Comparison of ENCODE assay signal across 8 cellular contexts in genomic region chr4:78638324-78639172, GRCh38.
DNase-seq lines count a peak whose midpoint lies in the region; ATAC-seq and FAIRE-seq lines count a peak whose summit lies in the region.

No MANE protein-coding gene starts in this region.

- H3K27me3 ChIP-seq in BLaER1 treated with 17β-estradiol and CSF1 and Interleukin-3, amounts not matched to agents 10 nM and 100 nM = no peaks in the 10 kb centered on the region

- peak overlapping the region in 4 of 11 experiments; percentile 41 to 72 (median 58); a peak in 7 of 22 replicates for H3K9ac ChIP-seq in BLaER1 treated with 17β-estradiol and CSF1 and Interleukin-3, amounts not matched to agents 10 nM and 100 nM

- H3K27ac Mint-ChIP-seq in T-helper 17 cell = no peak overlapping the region

- H3K4me1 Mint-ChIP-seq in T-helper 17 cell = peaks cover 10% of the 10 kb centered on the region

- H3K4me3 Mint-ChIP-seq in T-helper 17 cell = peak overlapping the region; percentile 8

- peak overlapping the region in 7 of 11 experiments; percentile 43 to 78 (median 68); a peak in 13 of 22 replicates for H3K27ac ChIP-seq in BLaER1 treated with 17β-estradiol and CSF1 and Interleukin-3, amounts not matched to agents 10 nM and 100 nM

- no peaks in the 10 kb centered on the region for H3K36me3 Mint-ChIP-seq in T-helper 17 cell (ENCODE audit: low read depth)

- H3K27me3 Mint-ChIP-seq in T-helper 17 cell = peaks cover 23% of the 10 kb centered on the region

- no peaks in the 10 kb centered on the region for H4K20me1 ChIP-seq in BLaER1 treated with 17β-estradiol and CSF1 and Interleukin-3, amounts not matched to agents 10 nM and 100 nM

- peaks cover 11 to 67% (median 25%) of the 10 kb centered on the region in 10 experiments for H3K4me1 ChIP-seq in BLaER1 treated with 17β-estradiol and CSF1 and Interleukin-3, amounts not matched to agents 10 nM and 100 nM

- DNase-seq in GM19240 (ENCODE audit: insufficient read length, low spot score) = peak; percentile 9
- DNase-seq in T-helper 17 cell = no peak
- DNase-seq in HTR-8/SVneo (ENCODE audit: insufficient read length, low spot score) = no peak
- DNase-seq in activated gamma-delta T cell (lab: John Stamatoyannopoulos, UW) = no peak
- DNase-seq in EL = no peak
- DNase-seq in UCSD-AML1 (lab: John Stamatoyannopoulos, UW; ENCODE audit: unreplicated experiment) = no peak

- peaks cover 0 to 5% (median 0%) of the 10 kb centered on the region in 11 experiments; a peak in 5 of 22 replicates for H3K9me3 ChIP-seq in BLaER1 treated with 17β-estradiol and CSF1 and Interleukin-3, amounts not matched to agents 10 nM and 100 nM (replicated peaks in 1 of 11)
- no peaks in the 10 kb centered on the region for H3K9me3 ChIP-seq in T-helper 17 cell (ENCODE audit: control insufficient read depth, low read length, poor library complexity, severe bottlenecking)

- no peak overlapping the region; a peak in 1 of 20 replicates for H3K4me3 ChIP-seq in BLaER1 treated with 17β-estradiol and CSF1 and Interleukin-3, amounts not matched to agents 10 nM and 100 nM

- no peaks in the 10 kb centered on the region for H3K36me3 ChIP-seq in BLaER1 treated with 17β-estradiol and CSF1 and Interleukin-3, amounts not matched to agents 10 nM and 100 nM

- ATAC-seq in HG03060 (IDR thresholded peaks at IDR 0.05; ENCODE audit: low read depth, unreplicated experiment) (peak; percentile 65), T-helper 17 cell (no peak)

- no peak for FAIRE-seq in HTR-8/SVneo (lab: Jason Lieb, UNC)

- peak overlapping the region; percentile 13 to 86 (median 43) for H3K4me2 ChIP-seq in BLaER1 treated with 17β-estradiol and CSF1 and Interleukin-3, amounts not matched to agents 10 nM and 100 nM
